Comparison of ENCODE assay signal across 1 cellular context in genomic region chr19:16146112-16146511, GRCh38.
A peak's percentile ranks its signal among the peaks of the same experiment; 100 is the strongest.
TF ChIP-seq lines count a peak whose summit lies in the region.

No MANE protein-coding gene starts in this region.

TF ChIP-seq in K562, 482 proteins besides CTCF, POLR2A, EP300 and RAD21:
- TF ChIP-seq FOXM1 (IDR thresholded peaks at IDR 0.05; ENCODE audit: low read depth): no peak
- no peak for TF ChIP-seq FOXM1 (CRISPR knock-in tag; IDR thresholded peaks at IDR 0.05; ENCODE audit: low read depth)
- no peak for TF ChIP-seq SNAPC5 (CRISPR knock-in tag; IDR thresholded peaks at IDR 0.05)
- peak; percentile 90 for TF ChIP-seq ZNF121 (CRISPR knock-in tag; conservative IDR thresholded peaks at IDR 0.05)
- TF ChIP-seq ZNF24 (IDR thresholded peaks at IDR 0.05): 0 out of 2 replicates have a peak, but pooled peaks have one; percentile 43
TF ChIP-seq in K562: peak in this region for 2.
